In genomic region chr20:17971571-17972013, GRCh38 we compare ENCODE assay signal across 1 cellular context.
TF ChIP-seq lines count a peak whose summit lies in the region.

No MANE protein-coding gene starts in this region.

TF ChIP-seq in HepG2, 621 proteins besides CTCF, POLR2A, EP300 and RAD21 (continued from another document):
- no peak for TF ChIP-seq TERF1 (CRISPR knock-in tag; IDR thresholded peaks at IDR 0.05)
- no peak for TF ChIP-seq NFYB (CRISPR knock-in tag; IDR thresholded peaks at IDR 0.05)
- TF ChIP-seq NCOA1 (CRISPR knock-in tag; IDR thresholded peaks at IDR 0.05) = no peak
- TF ChIP-seq HOXD1 (CRISPR knock-in tag; IDR thresholded peaks at IDR 0.05) = no peak
- TF ChIP-seq TP53 (CRISPR knock-in tag; conservative IDR thresholded peaks at IDR 0.05) = no peak
- no peak for TF ChIP-seq IRX3 (CRISPR knock-in tag; IDR thresholded peaks at IDR 0.05; ENCODE audit: borderline replicate concordance, low read depth)
- no peak for TF ChIP-seq FLYWCH1 (CRISPR knock-in tag; IDR thresholded peaks at IDR 0.05)
- TF ChIP-seq ZNF691 (CRISPR knock-in tag; IDR thresholded peaks at IDR 0.05; ENCODE audit: borderline replicate concordance, low read depth) = no peak
- no peak for TF ChIP-seq DZIP1 (CRISPR knock-in tag; IDR thresholded peaks at IDR 0.05)
- no peak for TF ChIP-seq IRF2 (CRISPR knock-in tag; IDR thresholded peaks at IDR 0.05)
